In the genomic region with DNA sequence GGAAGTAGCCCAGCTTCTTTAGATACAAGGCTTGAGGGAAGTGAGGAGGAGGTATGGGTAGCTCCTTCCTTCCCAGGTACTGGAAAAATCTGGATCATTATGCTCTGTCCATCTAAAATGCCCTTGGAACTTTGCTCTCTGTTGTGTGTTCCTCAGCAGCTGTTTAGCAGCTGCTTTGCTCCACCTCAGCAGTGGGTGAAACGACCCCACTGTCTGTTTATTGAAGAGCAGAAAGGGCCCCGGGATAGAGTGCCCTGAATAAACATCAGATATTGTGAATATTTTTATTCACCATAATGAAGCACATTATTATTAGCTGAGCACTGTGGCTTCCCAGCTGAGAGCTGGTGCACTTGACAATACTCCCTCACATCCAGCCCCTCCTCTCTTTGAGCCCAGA, we compare ENCODE assay signal across 20 cellular contexts.
DNase-seq lines count a peak whose midpoint lies in the region; TF ChIP-seq lines count a peak whose summit lies in the region.
"Had no signal": no experiment of that assay in that cellular context is flagged by ENCODE, and none has a peak within 500 bp of the region (broad histone marks: within the 10 kb centered on the region; RNA-seq: fewer than 3 reads in every experiment).

No MANE protein-coding gene starts in this region.

- no peak overlapping the region for H3K4me2 ChIP-seq in trophoblast cell (ENCODE audit: low read length)
- H3K4me2 ChIP-seq: BLaER1, KMS-11 had no signal

- H2AFZ ChIP-seq in trophoblast cell (ENCODE audit: insufficient read depth, low read length, poor library complexity): no peak overlapping the region

- no peak overlapping the region for H3K18ac ChIP-seq in trophoblast cell (ENCODE audit: low read length)

- no peaks in the 10 kb centered on the region for H3K27me3 Mint-ChIP-seq in brain
- H3K27me3 Mint-ChIP-seq: CD4-positive, CD25-positive, alpha-beta regulatory T cell had no signal

- H3K27ac ChIP-seq in rectal smooth muscle tissue (ENCODE audit: low read depth, low read length): peak overlapping the region; percentile 3
- H3K27ac ChIP-seq in uterus: peak overlapping the region; percentile 92 to 94
- H3K27ac ChIP-seq in trophoblast cell (ENCODE audit: low read depth, low read length): no peak overlapping the region
- H3K27ac ChIP-seq: BLaER1, HL-60, KMS-11 had no signal

- H2BK120ac ChIP-seq in trophoblast cell (ENCODE audit: insufficient read depth, low read length, poor library complexity): no peak overlapping the region

- intact Hi-C loops in uterus (cut with DNase I; ENCODE audit: low total_unique reads): no loop called here

- H3K23ac ChIP-seq in trophoblast cell (ENCODE audit: low read length): no peak overlapping the region

- H3K36me3 Mint-ChIP-seq in brain: peaks cover 76% of the 10 kb centered on the region
- H3K36me3 Mint-ChIP-seq: CD4-positive, CD25-positive, alpha-beta regulatory T cell; IgD-negative memory B cell had no signal

- no peak for TF ChIP-seq POLR2A in uterus (IDR thresholded peaks at IDR 0.05)

- TF ChIP-seq CTCF in brain (conservative IDR thresholded peaks at IDR 0.05) (no peak), uterus (IDR thresholded peaks at IDR 0.05) (no peak)

- no peak overlapping the region for H3K4me3 ChIP-seq in rectal smooth muscle tissue (ENCODE audit: low read length)
- H3K4me3 ChIP-seq in uterus: no peak overlapping the region
- no peak overlapping the region for H3K4me3 ChIP-seq in trophoblast cell (ENCODE audit: low read depth, low read length)
- H3K4me3 ChIP-seq: BLaER1 had no signal

- WGBS in trophoblast cell (ENCODE audit: extremely low coverage, insufficient coverage, insufficient read length): no CpG with 5 or more reads among the region's 2 CpGs

- H3K79me2 ChIP-seq in trophoblast cell (ENCODE audit: control insufficient read depth, insufficient read depth, low read length, poor library complexity): no peaks in the 10 kb centered on the region

- no peaks in the 10 kb centered on the region for H3K9me3 ChIP-seq in uterus
- no peaks in the 10 kb centered on the region for H3K9me3 ChIP-seq in trophoblast cell (ENCODE audit: insufficient read depth, low read depth, low read length)
- H3K9me3 ChIP-seq: BLaER1 had no signal

- H3K9ac ChIP-seq in rectal smooth muscle tissue (ENCODE audit: low read length) (no peak overlapping the region), trophoblast cell (ENCODE audit: low read length) (no peak overlapping the region)
- H3K9ac ChIP-seq: BLaER1, KMS-11 had no signal

- peaks cover 0 to 2% (median 0%) of the 10 kb centered on the region in 5 experiments for H3K9me3 Mint-ChIP-seq in brain

- no peak overlapping the region for H2BK5ac ChIP-seq in trophoblast cell (ENCODE audit: low read depth, low read length, poor library complexity)

- no peak overlapping the region for H4K91ac ChIP-seq in trophoblast cell (ENCODE audit: low read depth, low read length)

- H3K4ac ChIP-seq in trophoblast cell (ENCODE audit: low read depth, low read length): no peak overlapping the region

- H4K12ac ChIP-seq in trophoblast cell (ENCODE audit: low read depth, low read length): no peak overlapping the region

- H3K4me1 ChIP-seq in rectal smooth muscle tissue (ENCODE audit: control insufficient read depth, insufficient read depth, low read length) (peaks cover 23% of the 10 kb centered on the region), uterus (peaks cover 15 to 19% of the 10 kb centered on the region in 2 donors), trophoblast cell (ENCODE audit: control insufficient read depth in 1 of 2, insufficient read depth in 2 of 2, low read length in 2 of 2) (peaks cover 0 to 5% of the 10 kb centered on the region in 2 experiments)
- H3K4me1 ChIP-seq: BLaER1 had no signal

- H4K8ac ChIP-seq in trophoblast cell (ENCODE audit: low read depth, low read length): no peak overlapping the region

- H3K27ac Mint-ChIP-seq in brain: peak overlapping the region in 3 of 5 experiments; percentile 22 to 49 (median 29)
- H3K27ac Mint-ChIP-seq: CD4-positive, CD25-positive, alpha-beta regulatory T cell; IgD-negative memory B cell had no signal

- H3K4me3 Mint-ChIP-seq in brain: no peak overlapping the region
- H3K4me3 Mint-ChIP-seq: CD4-positive, CD25-positive, alpha-beta regulatory T cell; IgD-negative memory B cell had no signal

- H3K27me3 ChIP-seq in rectal smooth muscle tissue (ENCODE audit: control insufficient read depth, insufficient read depth, low read length): no peaks in the 10 kb centered on the region
- H3K27me3 ChIP-seq in uterus: no peaks in the 10 kb centered on the region
- no peaks in the 10 kb centered on the region for H3K27me3 ChIP-seq in trophoblast cell (ENCODE audit: insufficient read depth, low read length)

- H3K4me1 Mint-ChIP-seq in brain: peaks cover 52% of the 10 kb centered on the region
- H3K4me1 Mint-ChIP-seq: CD4-positive, CD25-positive, alpha-beta regulatory T cell; IgD-negative memory B cell had no signal

- no peak overlapping the region for H2BK12ac ChIP-seq in trophoblast cell (ENCODE audit: low read length)

- H3K14ac ChIP-seq in trophoblast cell (ENCODE audit: low read length): no peak overlapping the region

- no peaks in the 10 kb centered on the region for H3K79me1 ChIP-seq in trophoblast cell (ENCODE audit: low read length)

- H2AK5ac ChIP-seq in trophoblast cell (ENCODE audit: low read length): no peak overlapping the region

- H3K36me3 ChIP-seq in rectal smooth muscle tissue (ENCODE audit: control insufficient read depth, insufficient read depth, low read length) (peaks cover 4% of the 10 kb centered on the region), uterus (no peaks in the 10 kb centered on the region), trophoblast cell (ENCODE audit: control insufficient read depth in 1 of 2, insufficient read depth in 2 of 2, low read length in 2 of 2) (peaks cover 20 to 30% of the 10 kb centered on the region in 2 experiments)

- peak; percentile 39 for DNase-seq in NCI-H510A treated with DMSO at 0.1 percent for 48 hours (lab: John Stamatoyannopoulos, UW)
- no peak for DNase-seq in NCI-H510A (lab: John Stamatoyannopoulos, UW)
- no peak for DNase-seq in uterus
- DNase-seq in UCSD-AML1 (lab: John Stamatoyannopoulos, UW; ENCODE audit: unreplicated experiment): no peak
- no peak for DNase-seq in trophoblast cell
- no peak for DNase-seq in activated CD4-positive, CD25-positive, alpha-beta regulatory T cell (lab: John Stamatoyannopoulos, UW)
- DNase-seq: CD4-positive, CD25-positive, alpha-beta regulatory T cell; NCI-H1048; NCI-H1417 treated with DMSO at 0.1 percent for 48 hours; NCI-H187 treated with DMSO at 0.1 percent for 48 hours; NCI-H2227 treated with DMSO at 0.1 percent for 48 hours; NCI-H524 treated with DMSO at 0.1 percent for 48 hours; Right ventricle myocardium superior; RPMI8226 had no signal
